Comparison of ENCODE assay signal across 1 cellular context in the genomic region with DNA sequence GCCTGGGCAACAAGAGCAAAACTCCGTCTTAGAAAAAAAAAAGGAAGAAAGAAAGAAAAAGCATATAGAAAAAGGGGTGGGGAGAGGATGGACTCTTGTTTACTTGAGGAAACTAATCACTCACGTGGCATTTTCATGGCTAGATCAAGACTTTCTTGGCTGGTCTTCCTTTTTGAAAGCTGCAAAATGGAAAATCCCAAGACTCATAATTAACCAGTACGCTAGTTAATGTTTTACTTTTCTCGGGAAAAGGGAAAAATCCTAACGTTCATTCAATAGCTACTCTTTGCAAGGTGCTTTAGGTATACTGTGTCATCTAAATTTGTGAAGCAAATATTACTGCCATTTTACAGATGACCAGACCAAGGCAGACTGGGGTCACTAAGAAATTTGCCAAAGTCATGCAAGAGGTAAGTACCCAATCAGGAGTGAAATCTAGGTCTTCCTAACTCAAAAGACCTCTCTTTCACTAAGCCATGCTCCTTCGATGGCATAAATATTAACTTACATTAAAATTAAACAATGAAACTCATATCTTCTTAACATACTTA.
TF ChIP-seq lines count a peak whose summit lies in the region.

No MANE protein-coding gene starts in this region.

TF ChIP-seq in A549, 52 proteins besides CTCF, POLR2A, EP300 and RAD21 (continued from another document):
- no peak for TF ChIP-seq CHD2 (IDR thresholded peaks at IDR 0.05; ENCODE audit: low read length, partially characterized antibody)
- no peak for TF ChIP-seq MYC (IDR thresholded peaks at IDR 0.05; ENCODE audit: borderline replicate concordance, low read length)
- no peak for TF ChIP-seq USF2 (IDR thresholded peaks at IDR 0.05)
- no peak for TF ChIP-seq SMC3 (IDR thresholded peaks at IDR 0.05)
- TF ChIP-seq BHLHE40 (IDR thresholded peaks at IDR 0.05; ENCODE audit: low read depth, low read length), result no peak
- TF ChIP-seq ELK1 (IDR thresholded peaks at IDR 0.05; ENCODE audit: low read depth, low read length), result no peak
- TF ChIP-seq RCOR1 (IDR thresholded peaks at IDR 0.05; ENCODE audit: low read depth, low read length), result no peak
- TF ChIP-seq ESRRA (IDR thresholded peaks at IDR 0.05; ENCODE audit: borderline replicate concordance, low read length), result no peak
- TF ChIP-seq, protein P1, sequence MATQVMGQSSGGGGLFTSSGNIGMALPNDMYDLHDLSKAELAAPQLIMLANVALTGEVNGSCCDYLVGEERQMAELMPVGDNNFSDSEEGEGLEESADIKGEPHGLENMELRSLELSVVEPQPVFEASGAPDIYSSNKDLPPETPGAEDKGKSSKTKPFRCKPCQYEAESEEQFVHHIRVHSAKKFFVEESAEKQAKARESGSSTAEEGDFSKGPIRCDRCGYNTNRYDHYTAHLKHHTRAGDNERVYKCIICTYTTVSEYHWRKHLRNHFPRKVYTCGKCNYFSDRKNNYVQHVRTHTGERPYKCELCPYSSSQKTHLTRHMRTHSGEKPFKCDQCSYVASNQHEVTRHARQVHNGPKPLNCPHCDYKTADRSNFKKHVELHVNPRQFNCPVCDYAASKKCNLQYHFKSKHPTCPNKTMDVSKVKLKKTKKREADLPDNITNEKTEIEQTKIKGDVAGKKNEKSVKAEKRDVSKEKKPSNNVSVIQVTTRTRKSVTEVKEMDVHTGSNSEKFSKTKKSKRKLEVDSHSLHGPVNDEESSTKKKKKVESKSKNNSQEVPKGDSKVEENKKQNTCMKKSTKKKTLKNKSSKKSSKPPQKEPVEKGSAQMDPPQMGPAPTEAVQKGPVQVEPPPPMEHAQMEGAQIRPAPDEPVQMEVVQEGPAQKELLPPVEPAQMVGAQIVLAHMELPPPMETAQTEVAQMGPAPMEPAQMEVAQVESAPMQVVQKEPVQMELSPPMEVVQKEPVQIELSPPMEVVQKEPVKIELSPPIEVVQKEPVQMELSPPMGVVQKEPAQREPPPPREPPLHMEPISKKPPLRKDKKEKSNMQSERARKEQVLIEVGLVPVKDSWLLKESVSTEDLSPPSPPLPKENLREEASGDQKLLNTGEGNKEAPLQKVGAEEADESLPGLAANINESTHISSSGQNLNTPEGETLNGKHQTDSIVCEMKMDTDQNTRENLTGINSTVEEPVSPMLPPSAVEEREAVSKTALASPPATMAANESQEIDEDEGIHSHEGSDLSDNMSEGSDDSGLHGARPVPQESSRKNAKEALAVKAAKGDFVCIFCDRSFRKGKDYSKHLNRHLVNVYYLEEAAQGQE (IDR thresholded peaks at IDR 0.05), result no peak
